In genomic region chr2:15399241-15399640, GRCh38 we compare ENCODE assay signal across 33 cellular contexts.
"Had no signal": no experiment of that assay in that cellular context is flagged by ENCODE, and none has a peak within 500 bp of the region (broad histone marks: within the 10 kb centered on the region; RNA-seq: fewer than 3 reads in every experiment).

No MANE protein-coding gene starts in this region.

- H3K4me1 Mint-ChIP-seq: activated CD4-positive, alpha-beta memory T cell treated with anti-CD3 and anti-CD28 coated beads, Interleukin-2, amount 10 ng/mL, durations not matched to agents 7 days and 5 days; activated CD4-positive, alpha-beta T cell treated with anti-CD3 and anti-CD28 coated beads for 36 hours; activated CD4-positive, alpha-beta T cell treated with anti-CD3 and anti-CD28 coated beads, Interleukin-2, amount 10 ng/mL, durations not matched to agents 7 days and 5 days; activated CD8-positive, alpha-beta memory T cell treated with anti-CD3 and anti-CD28 coated beads, Interleukin-2, amount 10 ng/mL, durations not matched to agents 7 days and 5 days; activated naive CD8-positive, alpha-beta T cell treated with anti-CD3 and anti-CD28 coated beads for 36 hours had no signal

- H3K27ac ChIP-seq: adrenal gland, body of pancreas, brain microvascular endothelial cell, breast epithelium, VCaP had no signal

- ATAC-seq: activated CD4-positive, alpha-beta T cell treated with anti-CD3 and anti-CD28 coated beads for 36 hours; activated CD4-positive, CD25-positive, alpha-beta regulatory T cell treated with anti-CD3 and anti-CD28 coated beads, Interleukin-2, amount 50 U/mL, for 24 hours; activated CD8-positive, alpha-beta memory T cell treated with anti-CD3 and anti-CD28 coated beads, Interleukin-2, amount 10 ng/mL, durations not matched to agents 7 days and 5 days; activated naive CD4-positive, alpha-beta T cell treated with anti-CD3 and anti-CD28 coated beads, Interleukin-2, amount 50 U/mL, for 72 hours; body of pancreas had no signal

- DNase-seq: activated CD4-positive, alpha-beta memory T cell treated with anti-CD3 and anti-CD28 coated beads, Interleukin-2, amount 10 ng/mL, durations not matched to agents 7 days and 5 days; activated CD4-positive, alpha-beta T cell treated with anti-CD3 and anti-CD28 coated beads for 1 hour; activated CD4-positive, alpha-beta T cell treated with anti-CD3 and anti-CD28 coated beads for 36 hours; activated CD4-positive, alpha-beta T cell treated with anti-CD3 and anti-CD28 coated beads for 48 hours; activated CD4-positive, alpha-beta T cell treated with anti-CD3 and anti-CD28 coated beads, Interleukin-2, amount 10 ng/mL, durations not matched to agents 7 days and 5 days; activated CD4-positive, alpha-beta T cell treated with anti-CD3 and anti-CD28 coated beads, Interleukin-2, amount 50 U/mL, for 48 hours; activated CD4-positive, CD25-positive, alpha-beta regulatory T cell; activated CD8-positive, alpha-beta memory T cell treated with anti-CD3 and anti-CD28 coated beads for 24 hours; activated CD8-positive, alpha-beta memory T cell treated with anti-CD3 and anti-CD28 coated beads, Interleukin-2, amount 10 ng/mL, durations not matched to agents 7 days and 5 days; activated CD8-positive, alpha-beta memory T cell treated with anti-CD3 and anti-CD28 coated beads, Interleukin-2, amount 50 U/mL, for 48 hours; activated effector memory CD4-positive, alpha-beta T cell treated with Interleukin-2 at 50 U/mL for 16 hours; activated gamma-delta T cell treated with Interleukin-2 at 50 U/mL for 16 hours; activated naive CD4-positive, alpha-beta T cell; activated naive CD4-positive, alpha-beta T cell treated with anti-CD3 and anti-CD28 coated beads for 36 hours; activated naive CD4-positive, alpha-beta T cell treated with anti-CD3 and anti-CD28 coated beads, Interleukin-2, amount 50 U/mL, for 16 hours; activated naive CD8-positive, alpha-beta T cell treated with anti-CD3 and anti-CD28 coated beads for 36 hours; activated T-cell treated with anti-CD3 and anti-CD28 coated beads, Interleukin-2, amount 50 U/mL, for 24 hours; activated T-cell treated with anti-CD3 and anti-CD28 coated beads, Interleukin-2, amount 50 U/mL, for 48 hours; adrenal gland; amniotic stem cell; aorta; body of pancreas; brain microvascular endothelial cell; central memory CD4-positive, alpha-beta T cell; T-helper 2 cell; T-helper 9 cell had no signal

- H3K4me1 ChIP-seq: adrenal gland, breast epithelium had no signal

- H3K36me3 Mint-ChIP-seq: activated naive CD4-positive, alpha-beta T cell treated with anti-CD3 and anti-CD28 coated beads, Interleukin-2, amount 50 U/mL, for 72 hours had no signal

- H3K27me3 Mint-ChIP-seq: activated CD4-positive, alpha-beta memory T cell treated with anti-CD3 and anti-CD28 coated beads, Interleukin-2, amount 10 ng/mL, durations not matched to agents 7 days and 5 days; activated CD4-positive, alpha-beta T cell treated with anti-CD3 and anti-CD28 coated beads for 36 hours; activated CD4-positive, alpha-beta T cell treated with anti-CD3 and anti-CD28 coated beads, Interleukin-2, amount 10 ng/mL, durations not matched to agents 7 days and 5 days; activated CD8-positive, alpha-beta memory T cell treated with anti-CD3 and anti-CD28 coated beads, Interleukin-2, amount 10 ng/mL, durations not matched to agents 7 days and 5 days; activated naive CD8-positive, alpha-beta T cell treated with anti-CD3 and anti-CD28 coated beads for 36 hours; activated T-cell treated with anti-CD3 and anti-CD28 coated beads, Interleukin-2, amount 50 U/mL, for 24 hours had no signal

- H3K9me3 Mint-ChIP-seq: activated CD4-positive, alpha-beta memory T cell treated with anti-CD3 and anti-CD28 coated beads, Interleukin-2, amount 10 ng/mL, durations not matched to agents 7 days and 5 days; activated CD4-positive, alpha-beta T cell treated with anti-CD3 and anti-CD28 coated beads, Interleukin-2, amount 10 ng/mL, durations not matched to agents 7 days and 5 days; activated naive CD4-positive, alpha-beta T cell treated with anti-CD3 and anti-CD28 coated beads for 36 hours; activated naive CD4-positive, alpha-beta T cell treated with anti-CD3 and anti-CD28 coated beads, Interleukin-2, amount 50 U/mL, for 72 hours; activated naive CD8-positive, alpha-beta T cell treated with anti-CD3 and anti-CD28 coated beads for 36 hours; activated T-cell treated with anti-CD3 and anti-CD28 coated beads, Interleukin-2, amount 50 U/mL, for 24 hours; activated T-helper 2 cell treated with anti-CD3 and anti-CD28 coated beads, Interferon-gamma antibody, Interleukin-2, Interleukin-4, amounts not matched to agents 10 μg/mL and 5 μg/mL and 100 μg/mL, durations not matched to agents 14 hours and 24 hours and 36 hours; T-helper 1 cell treated with Interleukin-12 subunit alpha and Interleukin-12 subunit beta and Interleukin-4 antibody, amounts not matched to agents 30 μg/mL and 1 μg/mL, for 36 hours; T-helper 2 cell treated with Interferon-gamma antibody and Interleukin-4, amounts not matched to agents 5 μg/mL and 100 μg/mL, for 36 hours had no signal

- H3K27ac Mint-ChIP-seq: activated CD4-positive, alpha-beta memory T cell treated with anti-CD3 and anti-CD28 coated beads, Interleukin-2, amount 10 ng/mL, durations not matched to agents 7 days and 5 days; activated CD4-positive, alpha-beta T cell treated with anti-CD3 and anti-CD28 coated beads for 36 hours; activated CD4-positive, alpha-beta T cell treated with anti-CD3 and anti-CD28 coated beads, Interleukin-2, amount 10 ng/mL, durations not matched to agents 7 days and 5 days; activated CD8-positive, alpha-beta memory T cell treated with anti-CD3 and anti-CD28 coated beads, Interleukin-2, amount 10 ng/mL, durations not matched to agents 7 days and 5 days; activated naive CD4-positive, alpha-beta T cell treated with anti-CD3 and anti-CD28 coated beads for 36 hours; activated naive CD4-positive, alpha-beta T cell treated with anti-CD3 and anti-CD28 coated beads, Interleukin-2, amount 50 U/mL, for 72 hours; activated naive CD8-positive, alpha-beta T cell treated with anti-CD3 and anti-CD28 coated beads for 36 hours; activated T-cell treated with anti-CD3 and anti-CD28 coated beads, Interleukin-2, amount 50 U/mL, for 24 hours; activated T-helper 2 cell treated with anti-CD3 and anti-CD28 coated beads, Interferon-gamma antibody, Interleukin-2, Interleukin-4, amounts not matched to agents 10 μg/mL and 5 μg/mL and 100 μg/mL, durations not matched to agents 14 hours and 24 hours and 36 hours; T-helper 1 cell treated with Interleukin-12 subunit alpha and Interleukin-12 subunit beta and Interleukin-4 antibody, amounts not matched to agents 30 μg/mL and 1 μg/mL, for 36 hours; T-helper 2 cell treated with Interferon-gamma antibody and Interleukin-4, amounts not matched to agents 5 μg/mL and 100 μg/mL, for 36 hours had no signal

- H3K9me3 ChIP-seq: adrenal gland, body of pancreas, breast epithelium had no signal

- H3K27me3 ChIP-seq: adrenal gland, body of pancreas, brain microvascular endothelial cell, breast epithelium had no signal

- H3K4me3 Mint-ChIP-seq: activated CD4-positive, alpha-beta memory T cell treated with anti-CD3 and anti-CD28 coated beads, Interleukin-2, amount 10 ng/mL, durations not matched to agents 7 days and 5 days; activated CD4-positive, alpha-beta T cell treated with anti-CD3 and anti-CD28 coated beads for 36 hours; activated CD4-positive, alpha-beta T cell treated with anti-CD3 and anti-CD28 coated beads, Interleukin-2, amount 10 ng/mL, durations not matched to agents 7 days and 5 days; activated CD8-positive, alpha-beta memory T cell treated with anti-CD3 and anti-CD28 coated beads, Interleukin-2, amount 10 ng/mL, durations not matched to agents 7 days and 5 days; activated naive CD4-positive, alpha-beta T cell treated with anti-CD3 and anti-CD28 coated beads for 36 hours; activated naive CD8-positive, alpha-beta T cell treated with anti-CD3 and anti-CD28 coated beads for 36 hours; activated T-cell treated with anti-CD3 and anti-CD28 coated beads, Interleukin-2, amount 50 U/mL, for 24 hours; T-helper 1 cell treated with Interleukin-12 subunit alpha and Interleukin-12 subunit beta and Interleukin-4 antibody, amounts not matched to agents 30 μg/mL and 1 μg/mL, for 36 hours; T-helper 2 cell treated with Interferon-gamma antibody and Interleukin-4, amounts not matched to agents 5 μg/mL and 100 μg/mL, for 36 hours had no signal

- H3K4me3 ChIP-seq: adrenal gland, body of pancreas, breast epithelium had no signal

- H3K36me3 ChIP-seq: adrenal gland, brain microvascular endothelial cell, breast epithelium had no signal
